ENCODE assay signal across 1 cellular context in the genomic region with DNA sequence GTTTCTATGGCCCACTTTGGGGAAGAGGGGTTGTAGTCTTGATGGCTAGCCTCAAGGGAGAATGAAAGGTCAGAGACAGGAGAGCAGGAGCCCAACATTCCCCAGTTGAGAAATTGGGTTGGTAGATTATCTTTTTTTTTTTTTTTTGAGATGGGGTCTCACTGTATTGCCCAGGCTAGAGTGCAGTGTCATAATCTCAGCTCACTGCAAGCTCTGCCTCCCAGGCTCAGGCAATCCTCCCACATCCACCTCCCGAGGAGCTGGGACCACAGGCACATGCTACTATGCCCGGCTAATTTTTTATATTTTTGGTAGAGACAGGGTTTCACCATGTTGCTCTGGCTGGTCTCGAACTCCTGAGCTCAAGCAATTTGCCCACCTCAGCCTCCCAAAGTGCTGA.
TF ChIP-seq lines count a peak whose summit lies in the region.

No MANE protein-coding gene starts in this region.

TF ChIP-seq in WTC11, 78 proteins besides CTCF, POLR2A, EP300 and RAD21 (continued from another document):
- TF ChIP-seq, protein P1, sequence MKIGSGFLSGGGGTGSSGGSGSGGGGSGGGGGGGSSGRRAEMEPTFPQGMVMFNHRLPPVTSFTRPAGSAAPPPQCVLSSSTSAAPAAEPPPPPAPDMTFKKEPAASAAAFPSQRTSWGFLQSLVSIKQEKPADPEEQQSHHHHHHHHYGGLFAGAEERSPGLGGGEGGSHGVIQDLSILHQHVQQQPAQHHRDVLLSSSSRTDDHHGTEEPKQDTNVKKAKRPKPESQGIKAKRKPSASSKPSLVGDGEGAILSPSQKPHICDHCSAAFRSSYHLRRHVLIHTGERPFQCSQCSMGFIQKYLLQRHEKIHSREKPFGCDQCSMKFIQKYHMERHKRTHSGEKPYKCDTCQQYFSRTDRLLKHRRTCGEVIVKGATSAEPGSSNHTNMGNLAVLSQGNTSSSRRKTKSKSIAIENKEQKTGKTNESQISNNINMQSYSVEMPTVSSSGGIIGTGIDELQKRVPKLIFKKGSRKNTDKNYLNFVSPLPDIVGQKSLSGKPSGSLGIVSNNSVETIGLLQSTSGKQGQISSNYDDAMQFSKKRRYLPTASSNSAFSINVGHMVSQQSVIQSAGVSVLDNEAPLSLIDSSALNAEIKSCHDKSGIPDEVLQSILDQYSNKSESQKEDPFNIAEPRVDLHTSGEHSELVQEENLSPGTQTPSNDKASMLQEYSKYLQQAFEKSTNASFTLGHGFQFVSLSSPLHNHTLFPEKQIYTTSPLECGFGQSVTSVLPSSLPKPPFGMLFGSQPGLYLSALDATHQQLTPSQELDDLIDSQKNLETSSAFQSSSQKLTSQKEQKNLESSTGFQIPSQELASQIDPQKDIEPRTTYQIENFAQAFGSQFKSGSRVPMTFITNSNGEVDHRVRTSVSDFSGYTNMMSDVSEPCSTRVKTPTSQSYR (CRISPR knock-in tag; IDR thresholded peaks at IDR 0.05) = no peak
